Comparison of ENCODE assay signal across 18 cellular contexts in genomic region chr6:124373386-124373785, GRCh38.
DNase-seq lines count a peak whose midpoint lies in the region; ATAC-seq and TF ChIP-seq lines count a peak whose summit lies in the region.
"Had no signal": no experiment of that assay in that cellular context is flagged by ENCODE, and none has a peak within 500 bp of the region (broad histone marks: within the 10 kb centered on the region; RNA-seq: fewer than 3 reads in every experiment).

No MANE protein-coding gene starts in this region.

- H3K27ac Mint-ChIP-seq in neural progenitor cell = no peak overlapping the region
- no peak overlapping the region for H3K27ac Mint-ChIP-seq in activated naive CD8-positive, alpha-beta T cell treated with anti-CD3 and anti-CD28 coated beads, Interleukin-2, amount 50 U/mL, for 24 hours
- H3K27ac Mint-ChIP-seq: CD4-positive, alpha-beta memory T cell had no signal

- no peak for TF ChIP-seq CTCF in Loucy (conservative IDR thresholded peaks at IDR 0.05; ENCODE audit: low read length)
- TF ChIP-seq CTCF in neural progenitor cell (IDR thresholded peaks at IDR 0.05) = no peak

- H3K27me3 ChIP-seq in Loucy (ENCODE audit: insufficient read depth, low read length, poor library complexity, severe bottlenecking) = no peaks in the 10 kb centered on the region
- no peaks in the 10 kb centered on the region for H3K27me3 ChIP-seq in neural progenitor cell

- H3F3A ChIP-seq in Loucy (ENCODE audit: low read depth) (no peaks in the 10 kb centered on the region), neural progenitor cell (ENCODE audit: low read depth) (no peaks in the 10 kb centered on the region)

- peak; percentile 1 for DNase-seq in ELF-1 (ENCODE audit: low read depth, low spot score)
- DNase-seq in NCI-H69 (lab: John Stamatoyannopoulos, UW) = peak; percentile 45
- no peak for DNase-seq in neural progenitor cell (ENCODE audit: low spot score)
- no peak for DNase-seq in stimulated activated CD4-positive, alpha-beta T cell treated with anti-CD3 and anti-CD28 coated beads, Interleukin-1b, Interleukin-23, amount 100 ng/mL, for 48 hours
- no peak for DNase-seq in activated naive CD8-positive, alpha-beta T cell treated with anti-CD3 and anti-CD28 coated beads, Interleukin-2, amount 50 U/mL, for 24 hours
- DNase-seq in activated gamma-delta T cell (lab: John Stamatoyannopoulos, UW) = no peak
- DNase-seq: AML-193; CD4-positive, alpha-beta memory T cell; DMS153; DMS79; GF-D8; GOT3; H7 had no signal

- no peak overlapping the region for H3K4me3 ChIP-seq in Loucy (ENCODE audit: low read length, poor library complexity, severe bottlenecking)
- no peak overlapping the region for H3K4me3 ChIP-seq in neural progenitor cell
- H3K4me3 ChIP-seq: A549 had no signal

- no peaks in the 10 kb centered on the region for H3K9me2 ChIP-seq in Loucy (replicated peaks; ENCODE audit: low read depth, low read length)

- no peaks in the 10 kb centered on the region for H3K27me3 Mint-ChIP-seq in neural progenitor cell (ENCODE audit: insufficient read depth, low read depth)
- H3K27me3 Mint-ChIP-seq in activated naive CD8-positive, alpha-beta T cell treated with anti-CD3 and anti-CD28 coated beads, Interleukin-2, amount 50 U/mL, for 24 hours = no peaks in the 10 kb centered on the region
- H3K27me3 Mint-ChIP-seq: CD4-positive, alpha-beta memory T cell had no signal

- H4K20me1 ChIP-seq in Loucy (ENCODE audit: insufficient read depth, low read length, poor library complexity, severe bottlenecking) = no peaks in the 10 kb centered on the region
- no peaks in the 10 kb centered on the region for H4K20me1 ChIP-seq in neural progenitor cell (ENCODE audit: low read depth)

- H3K9me3 ChIP-seq in Loucy (ENCODE audit: insufficient read depth, low read depth, low read length) = no peaks in the 10 kb centered on the region
- H3K9me3 ChIP-seq in neural progenitor cell (ENCODE audit: low read depth) = no peaks in the 10 kb centered on the region
- H3K9me3 ChIP-seq: A549 had no signal

- no peaks in the 10 kb centered on the region for H3K9me3 Mint-ChIP-seq in neural progenitor cell
- no peaks in the 10 kb centered on the region for H3K9me3 Mint-ChIP-seq in activated naive CD8-positive, alpha-beta T cell treated with anti-CD3 and anti-CD28 coated beads, Interleukin-2, amount 50 U/mL, for 24 hours

- no peaks in the 10 kb centered on the region for H3K36me3 ChIP-seq in Loucy (ENCODE audit: insufficient read depth, low read length)
- no peaks in the 10 kb centered on the region for H3K36me3 ChIP-seq in neural progenitor cell

- H3K79me2 ChIP-seq in Loucy (ENCODE audit: insufficient read depth, low read length) (no peaks in the 10 kb centered on the region), neural progenitor cell (ENCODE audit: low read depth) (no peaks in the 10 kb centered on the region)

- H3K36me3 Mint-ChIP-seq in neural progenitor cell = no peaks in the 10 kb centered on the region
- H3K36me3 Mint-ChIP-seq in activated naive CD8-positive, alpha-beta T cell treated with anti-CD3 and anti-CD28 coated beads, Interleukin-2, amount 50 U/mL, for 24 hours (ENCODE audit: low read depth) = no peaks in the 10 kb centered on the region
- H3K36me3 Mint-ChIP-seq: CD4-positive, alpha-beta memory T cell had no signal

- H3K4me3 Mint-ChIP-seq in neural progenitor cell = no peak overlapping the region
- no peak overlapping the region for H3K4me3 Mint-ChIP-seq in activated naive CD8-positive, alpha-beta T cell treated with anti-CD3 and anti-CD28 coated beads, Interleukin-2, amount 50 U/mL, for 24 hours
- H3K4me3 Mint-ChIP-seq: CD4-positive, alpha-beta memory T cell had no signal

- no peaks in the 10 kb centered on the region for H3K4me1 Mint-ChIP-seq in neural progenitor cell
- H3K4me1 Mint-ChIP-seq in activated naive CD8-positive, alpha-beta T cell treated with anti-CD3 and anti-CD28 coated beads, Interleukin-2, amount 50 U/mL, for 24 hours = no peaks in the 10 kb centered on the region
- H3K4me1 Mint-ChIP-seq: CD4-positive, alpha-beta memory T cell had no signal

- H3K27ac ChIP-seq in neural progenitor cell = no peak overlapping the region
- H3K27ac ChIP-seq: 22Rv1, A549, C4-2B, HL-60 had no signal

- no peak overlapping the region for H3K4me2 ChIP-seq in Loucy (ENCODE audit: low read depth, low read length, poor library complexity, severe bottlenecking)
- no peak overlapping the region for H3K4me2 ChIP-seq in neural progenitor cell
- H3K4me2 ChIP-seq: A549 had no signal

- no peak for ATAC-seq in activated naive CD8-positive, alpha-beta T cell treated with anti-CD3 and anti-CD28 coated beads, Interleukin-2, amount 50 U/mL, for 24 hours
- ATAC-seq: A549 had no signal

- H3K9ac ChIP-seq in Loucy (ENCODE audit: low read depth, low read length, poor library complexity, severe bottlenecking) (no peak overlapping the region), neural progenitor cell (no peak overlapping the region)

- peaks cover 2% of the 10 kb centered on the region for H3K4me1 ChIP-seq in Loucy (ENCODE audit: insufficient read depth, low read length, poor library complexity, severe bottlenecking)
- H3K4me1 ChIP-seq in neural progenitor cell = peaks cover 4% of the 10 kb centered on the region
- H3K4me1 ChIP-seq: A549 had no signal

- H2AFZ ChIP-seq in Loucy (ENCODE audit: low read length) (0 out of 2 replicates have a peak overlapping the region, but pooled peaks have one; percentile 39), neural progenitor cell (replicated peaks) (peak overlapping the region; percentile 57)

Comparison
In these comparisons a context has a peak if more than half of its experiments do, and no peak if none do; other contexts are left out.
1. DNase-seq: peak in ELF-1 (single experiment) and NCI-H69 (single experiment); none in neural progenitor cell (single experiment), stimulated activated CD4-positive, alpha-beta T cell treated with anti-CD3 and anti-CD28 coated beads, Interleukin-1b, Interleukin-23, amount 100 ng/mL, for 48 hours (single experiment), activated naive CD8-positive, alpha-beta T cell treated with anti-CD3 and anti-CD28 coated beads, Interleukin-2, amount 50 U/mL, for 24 hours (single experiment) and activated gamma-delta T cell (single experiment).